ENCODE assay signal across 26 cellular contexts in the genomic region with DNA sequence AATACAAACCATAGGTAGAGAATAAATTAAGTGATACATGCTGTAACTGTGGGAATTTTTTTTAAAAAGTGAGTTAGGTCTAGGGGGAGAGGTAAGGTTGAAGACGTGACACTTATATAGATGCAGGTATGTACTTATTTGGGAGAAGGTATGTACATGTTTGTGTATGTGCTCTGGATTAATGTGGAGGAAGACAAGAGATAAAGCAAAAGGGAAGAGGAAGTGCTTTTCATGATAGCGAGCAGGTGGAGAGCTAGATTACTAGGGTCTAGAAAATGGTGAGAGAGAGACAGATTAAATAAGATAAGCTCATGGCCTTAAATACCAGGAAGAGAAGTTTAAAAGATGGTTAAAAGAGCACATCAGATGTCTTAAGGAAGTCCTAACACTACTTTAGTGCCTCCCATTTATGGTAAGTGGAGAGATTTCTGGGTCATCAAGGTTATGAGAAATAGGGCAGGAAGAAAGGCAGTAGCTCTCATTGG.
DNase-seq lines count a peak whose midpoint lies in the region; ATAC-seq and TF ChIP-seq lines count a peak whose summit lies in the region.
"Had no signal": no experiment of that assay in that cellular context is flagged by ENCODE, and none has a peak within 500 bp of the region (broad histone marks: within the 10 kb centered on the region; RNA-seq: fewer than 3 reads in every experiment).

No MANE protein-coding gene starts in this region.

- POLR2A ChIA-PET in activated CD4-positive, alpha-beta T cell treated with anti-CD3 and anti-CD28 coated beads for 36 hours (lab: Charles Lee): no interaction called here
- POLR2A ChIA-PET in activated CD8-positive, alpha-beta T cell treated with anti-CD3 and anti-CD28 coated beads, Interleukin-2, amount 10 ng/mL, durations not matched to agents 7 days and 5 days (lab: Charles Lee): no interaction called here

- peaks cover 8% of the 10 kb centered on the region for H3K36me3 Mint-ChIP-seq in activated CD4-positive, alpha-beta T cell treated with anti-CD3 and anti-CD28 coated beads for 36 hours (ENCODE audit: low read depth)
- peaks cover 12% of the 10 kb centered on the region for H3K36me3 Mint-ChIP-seq in activated CD8-positive, alpha-beta T cell treated with anti-CD3 and anti-CD28 coated beads, Interleukin-2, amount 10 ng/mL, durations not matched to agents 7 days and 5 days (ENCODE audit: low read depth)
- peaks cover 33 to 39% of the 10 kb centered on the region in 2 donors for H3K36me3 Mint-ChIP-seq in stimulated activated naive B cell treated with anti-CD40 and anti-IgM and Interleukin-4, amounts not matched to agents 10 μg/mL and 1 μg/mL and 100 μg/mL, for 72 hours

- no peaks in the 10 kb centered on the region for H3K27me3 Mint-ChIP-seq in activated CD4-positive, alpha-beta T cell treated with anti-CD3 and anti-CD28 coated beads for 36 hours
- H3K27me3 Mint-ChIP-seq in activated CD8-positive, alpha-beta T cell treated with anti-CD3 and anti-CD28 coated beads, Interleukin-2, amount 10 ng/mL, durations not matched to agents 7 days and 5 days (ENCODE audit: low read depth): no peaks in the 10 kb centered on the region
- H3K27me3 Mint-ChIP-seq in stimulated activated naive B cell treated with anti-CD40 and anti-IgM and Interleukin-4, amounts not matched to agents 10 μg/mL and 1 μg/mL and 100 μg/mL, for 72 hours: no peaks in the 10 kb centered on the region
- H3K27me3 Mint-ChIP-seq: activated CD8-positive, alpha-beta memory T cell treated with anti-CD3 and anti-CD28 coated beads, Interleukin-2, amount 10 ng/mL, durations not matched to agents 7 days and 5 days had no signal

- no peak for TF ChIP-seq POLR2A in erythroblast (IDR thresholded peaks at IDR 0.05; ENCODE audit: low read length)

- H3F3A ChIP-seq in Loucy (ENCODE audit: low read depth): peaks cover 14% of the 10 kb centered on the region

- no peak overlapping the region for H2AFZ ChIP-seq in Loucy (ENCODE audit: low read length)

- peak overlapping the region; percentile 50 for H3K4me2 ChIP-seq in Loucy (ENCODE audit: low read depth, low read length, poor library complexity, severe bottlenecking)

- intact Hi-C loops in activated CD4-positive, alpha-beta T cell treated with anti-CD3 and anti-CD28 coated beads for 36 hours (cut with DNase I, micrococcal nuclease): no loop called here

- peaks cover 50% of the 10 kb centered on the region for H3K4me1 ChIP-seq in Loucy (ENCODE audit: insufficient read depth, low read length, poor library complexity, severe bottlenecking)
- H3K4me1 ChIP-seq: Peyer's patch had no signal

- DNase-seq in activated CD4-positive, alpha-beta T cell treated with anti-CD3 and anti-CD28 coated beads for 36 hours: no peak
- DNase-seq in activated CD4-positive, alpha-beta T cell treated with anti-CD3 and anti-CD28 coated beads, Interleukin-2, amount 50 U/mL, for 48 hours: no peak
- no peak for DNase-seq in activated CD8-positive, alpha-beta T cell treated with anti-CD3 and anti-CD28 coated beads, Interleukin-2, amount 10 ng/mL, durations not matched to agents 7 days and 5 days
- DNase-seq in erythroblast (lab: John Stamatoyannopoulos, UW) (peak; percentile 41 to 77), NCI-H226 (no peak)
- DNase-seq in stimulated activated naive B cell treated with anti-CD40 and anti-IgM and Interleukin-4, amounts not matched to agents 10 μg/mL and 1 μg/mL and 100 μg/mL, for 72 hours: no peak
- DNase-seq: activated CD4-positive, alpha-beta T cell treated with anti-CD3 and anti-CD28 coated beads for 48 hours; activated CD8-positive, alpha-beta memory T cell treated with anti-CD3 and anti-CD28 coated beads, Interleukin-2, amount 10 ng/mL, durations not matched to agents 7 days and 5 days; activated naive CD4-positive, alpha-beta T cell treated with anti-CD3 and anti-CD28 coated beads, Interleukin-2, amount 50 U/mL, for 16 hours; aorta; DND-41; MG63; NCI-H2029; NCI-H526; ovary; Peyer's patch; SHP77; stimulated activated CD4-positive, alpha-beta T cell treated with anti-CD3 and anti-CD28 coated beads, Interleukin-15, amount 100 ng/mL, for 24 hours; stimulated activated naive CD4-positive, alpha-beta T cell; upper lobe of left lung; WERI-Rb-1 had no signal

- TF ChIP-seq CTCF in Loucy (conservative IDR thresholded peaks at IDR 0.05; ENCODE audit: low read length): no peak

- peaks cover 32% of the 10 kb centered on the region for H3K4me1 Mint-ChIP-seq in activated CD4-positive, alpha-beta T cell treated with anti-CD3 and anti-CD28 coated beads for 36 hours
- H3K4me1 Mint-ChIP-seq in activated CD8-positive, alpha-beta T cell treated with anti-CD3 and anti-CD28 coated beads, Interleukin-2, amount 10 ng/mL, durations not matched to agents 7 days and 5 days (ENCODE audit: low read depth): peaks cover 25% of the 10 kb centered on the region
- peaks cover 2 to 6% of the 10 kb centered on the region in 2 donors for H3K4me1 Mint-ChIP-seq in stimulated activated naive B cell treated with anti-CD40 and anti-IgM and Interleukin-4, amounts not matched to agents 10 μg/mL and 1 μg/mL and 100 μg/mL, for 72 hours
- H3K4me1 Mint-ChIP-seq: neural crest cell had no signal

- ATAC-seq in activated CD4-positive, alpha-beta T cell treated with anti-CD3 and anti-CD28 coated beads for 36 hours: no peak
- no peak for ATAC-seq in activated CD8-positive, alpha-beta T cell treated with anti-CD3 and anti-CD28 coated beads, Interleukin-2, amount 10 ng/mL, durations not matched to agents 7 days and 5 days
- no peak for ATAC-seq in stimulated activated naive B cell treated with anti-CD40 and anti-IgM and Interleukin-4, amounts not matched to agents 10 μg/mL and 1 μg/mL and 100 μg/mL, for 72 hours (replicated peaks)
- ATAC-seq in GM19328 (IDR thresholded peaks at IDR 0.05; ENCODE audit: unreplicated experiment): no peak
- ATAC-seq: activated CD8-positive, alpha-beta memory T cell treated with anti-CD3 and anti-CD28 coated beads, Interleukin-2, amount 10 ng/mL, durations not matched to agents 7 days and 5 days; left lobe of liver had no signal

- no peaks in the 10 kb centered on the region for H3K9me2 ChIP-seq in Loucy (replicated peaks; ENCODE audit: low read depth, low read length)

- H3K9me3 ChIP-seq in Loucy (ENCODE audit: insufficient read depth, low read depth, low read length): no peaks in the 10 kb centered on the region
- H3K9me3 ChIP-seq: MG63, ovary, Peyer's patch, upper lobe of left lung had no signal

- H3K4me3 ChIP-seq in Loucy (ENCODE audit: low read length, poor library complexity, severe bottlenecking): peak overlapping the region; percentile 29
- H3K4me3 ChIP-seq: MG63, ovary, Peyer's patch, upper lobe of left lung had no signal

- H3K36me3 ChIP-seq in Loucy (ENCODE audit: insufficient read depth, low read length): no peaks in the 10 kb centered on the region
- H3K36me3 ChIP-seq: MG63, ovary, Peyer's patch, upper lobe of left lung, WERI-Rb-1 had no signal

- H3K9ac ChIP-seq in Loucy (ENCODE audit: low read depth, low read length, poor library complexity, severe bottlenecking): no peak overlapping the region

- H3K4me3 Mint-ChIP-seq in activated CD4-positive, alpha-beta T cell treated with anti-CD3 and anti-CD28 coated beads for 36 hours: no peak overlapping the region
- no peak overlapping the region for H3K4me3 Mint-ChIP-seq in activated CD8-positive, alpha-beta T cell treated with anti-CD3 and anti-CD28 coated beads, Interleukin-2, amount 10 ng/mL, durations not matched to agents 7 days and 5 days
- no peak overlapping the region for H3K4me3 Mint-ChIP-seq in stimulated activated naive B cell treated with anti-CD40 and anti-IgM and Interleukin-4, amounts not matched to agents 10 μg/mL and 1 μg/mL and 100 μg/mL, for 72 hours
- H3K4me3 Mint-ChIP-seq: activated CD8-positive, alpha-beta memory T cell treated with anti-CD3 and anti-CD28 coated beads, Interleukin-2, amount 10 ng/mL, durations not matched to agents 7 days and 5 days; neural crest cell; T-helper 2 cell treated with Interferon-gamma antibody and Interleukin-4, amounts not matched to agents 5 μg/mL and 100 μg/mL, for 36 hours had no signal

- CTCF ChIA-PET in activated CD4-positive, alpha-beta T cell treated with anti-CD3 and anti-CD28 coated beads for 36 hours (lab: Charles Lee): interaction anchor here (1.1 kb wide), 1 partner anchor 146 kb away, joined by 4 read pairs; no protein-coding TSS in a partner anchor
- CTCF ChIA-PET in activated CD8-positive, alpha-beta T cell treated with anti-CD3 and anti-CD28 coated beads, Interleukin-2, amount 10 ng/mL, durations not matched to agents 7 days and 5 days (lab: Charles Lee): no interaction called here

- H3K27ac Mint-ChIP-seq in activated CD4-positive, alpha-beta T cell treated with anti-CD3 and anti-CD28 coated beads for 36 hours: peak overlapping the region; percentile 11
- H3K27ac Mint-ChIP-seq in activated CD8-positive, alpha-beta T cell treated with anti-CD3 and anti-CD28 coated beads, Interleukin-2, amount 10 ng/mL, durations not matched to agents 7 days and 5 days: peak overlapping the region; percentile 7
- H3K27ac Mint-ChIP-seq in stimulated activated naive B cell treated with anti-CD40 and anti-IgM and Interleukin-4, amounts not matched to agents 10 μg/mL and 1 μg/mL and 100 μg/mL, for 72 hours: no peak overlapping the region
- H3K27ac Mint-ChIP-seq: activated CD8-positive, alpha-beta memory T cell treated with anti-CD3 and anti-CD28 coated beads, Interleukin-2, amount 10 ng/mL, durations not matched to agents 7 days and 5 days; T-helper 2 cell treated with Interferon-gamma antibody and Interleukin-4, amounts not matched to agents 5 μg/mL and 100 μg/mL, for 36 hours had no signal

- H3K79me2 ChIP-seq in Loucy (ENCODE audit: insufficient read depth, low read length): no peaks in the 10 kb centered on the region

- H3K27me3 ChIP-seq in Loucy (ENCODE audit: insufficient read depth, low read length, poor library complexity, severe bottlenecking): no peaks in the 10 kb centered on the region
- H3K27me3 ChIP-seq: MG63, ovary, Peyer's patch, upper lobe of left lung had no signal

- peaks cover 2% of the 10 kb centered on the region for H3K9me3 Mint-ChIP-seq in activated CD4-positive, alpha-beta T cell treated with anti-CD3 and anti-CD28 coated beads for 36 hours (ENCODE audit: low read depth)
- no peaks in the 10 kb centered on the region for H3K9me3 Mint-ChIP-seq in activated CD8-positive, alpha-beta T cell treated with anti-CD3 and anti-CD28 coated beads, Interleukin-2, amount 10 ng/mL, durations not matched to agents 7 days and 5 days (ENCODE audit: insufficient read depth)
- H3K9me3 Mint-ChIP-seq in stimulated activated naive B cell treated with anti-CD40 and anti-IgM and Interleukin-4, amounts not matched to agents 10 μg/mL and 1 μg/mL and 100 μg/mL, for 72 hours: peaks cover 0 to 2% of the 10 kb centered on the region in 2 donors
- H3K9me3 Mint-ChIP-seq: neural crest cell had no signal

- no peaks in the 10 kb centered on the region for H4K20me1 ChIP-seq in Loucy (ENCODE audit: insufficient read depth, low read length, poor library complexity, severe bottlenecking)

Comparison
In these comparisons a context has a peak if more than half of its experiments do, and no peak if none do; other contexts are left out.
1. DNase-seq: peak in erythroblast (2 of 2); none in activated CD4-positive, alpha-beta T cell treated with anti-CD3 and anti-CD28 coated beads for 36 hours (single experiment), activated CD4-positive, alpha-beta T cell treated with anti-CD3 and anti-CD28 coated beads, Interleukin-2, amount 50 U/mL, for 48 hours (0 of 2), activated CD8-positive, alpha-beta T cell treated with anti-CD3 and anti-CD28 coated beads, Interleukin-2, amount 10 ng/mL, durations not matched to agents 7 days and 5 days (single experiment), NCI-H226 (single experiment) and stimulated activated naive B cell treated with anti-CD40 and anti-IgM and Interleukin-4, amounts not matched to agents 10 μg/mL and 1 μg/mL and 100 μg/mL, for 72 hours (single experiment).